In the genomic region with DNA sequence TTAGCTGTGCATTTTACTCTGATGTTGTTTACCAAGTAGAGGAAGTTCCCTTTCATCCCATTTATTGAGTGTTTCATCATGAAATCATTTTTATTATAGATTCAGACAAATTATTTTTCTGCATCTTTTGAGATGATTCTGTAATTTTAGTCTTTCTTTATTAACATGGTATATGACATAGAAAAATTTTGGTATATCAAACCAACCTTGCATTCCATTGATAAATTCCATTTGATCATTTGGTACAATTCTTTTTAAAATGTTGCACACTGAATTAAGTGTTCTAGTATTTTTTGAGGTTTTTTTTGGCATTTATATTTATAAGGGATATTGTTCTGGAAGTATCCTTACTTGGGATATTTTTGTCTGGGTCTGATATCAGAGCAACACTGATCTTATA, we compare ENCODE assay signal across 26 cellular contexts.
"Had no signal": no experiment of that assay in that cellular context is flagged by ENCODE, and none has a peak within 500 bp of the region (broad histone marks: within the 10 kb centered on the region; RNA-seq: fewer than 3 reads in every experiment).

No MANE protein-coding gene starts in this region.

- ATAC-seq: naive thymus-derived CD8-positive, alpha-beta T cell; natural killer cell treated with Interleukin-12 subunit alpha and Interleukin-12 subunit beta and Interleukin-15 and Interleukin-18, amount 100 ng/mL, for 72 hours; psoas muscle; right cardiac atrium; sciatic nerve; stimulated activated effector memory CD8-positive, alpha-beta T cell treated with anti-CD3 and anti-CD28 coated beads, Interleukin-12 subunit alpha, Interleukin-12 subunit beta, amount 100 ng/mL, for 72 hours; stimulated activated naive B cell treated with anti-CD40 and anti-IgM and Interleukin-4, amounts not matched to agents 10 μg/mL and 1 μg/mL and 100 μg/mL, for 72 hours had no signal

- H3K27ac ChIP-seq: ovary, parathyroid adenoma, psoas muscle, skin epidermis, spleen, stomach, thoracic aorta, thyroid gland, tibial nerve, upper lobe of left lung, vagina had no signal

- H3K9me3 ChIP-seq: ovary, thyroid gland had no signal

- H3K4me3 ChIP-seq: ovary, psoas muscle, skin epidermis, smooth muscle cell, spleen, stomach, thoracic aorta, thyroid gland, tibial nerve, upper lobe of left lung, vagina had no signal

- DNase-seq: naive thymus-derived CD8-positive, alpha-beta T cell; nephron progenitor cell; occipital lobe; ovary; posterior cingulate gyrus; psoas muscle; right cardiac atrium; spleen; stimulated activated CD4-positive, alpha-beta T cell treated with anti-CD3 and anti-CD28 coated beads, Interleukin-12 subunit alpha, Interleukin-12 subunit beta, amount 100 ng/mL, for 4 hours; stimulated activated CD4-positive, alpha-beta T cell treated with anti-CD3 and anti-CD28 coated beads, Interleukin-1b, Interleukin-23, amount 100 ng/mL, for 48 hours; stimulated activated CD4-positive, alpha-beta T cell treated with anti-CD3 and anti-CD28 coated beads, Interleukin-4, amount 100 ng/mL, for 24 hours; stimulated activated naive B cell treated with anti-CD40 and anti-IgM and Interleukin-4, amounts not matched to agents 10 μg/mL and 1 μg/mL and 100 μg/mL, for 72 hours; stimulated activated naive CD4-positive, alpha-beta T cell treated with Interleukin-2 at 50 U/mL for 16 hours; stomach; thyroid gland; trophoblast cell; upper lobe of left lung had no signal

- H3K27me3 ChIP-seq: ovary, spleen, stomach, thyroid gland, tibial nerve, upper lobe of left lung, vagina had no signal

- H3K4me1 ChIP-seq: parathyroid adenoma had no signal

- H3K36me3 ChIP-seq: ovary, spleen, stomach, thoracic aorta, thyroid gland, tibial nerve, upper lobe of left lung, vagina had no signal
